ENCODE assay signal across 12 cellular contexts in genomic region chr7:43112088-43112940, GRCh38. TPM values are rescaled to one million over a fixed set of nuclear protein-coding genes. Genes with fewer than 3 reads are reported as not detected.
A peak's percentile ranks its signal among the peaks of the same experiment; 100 is the strongest.
DNase-seq lines count a peak whose midpoint lies in the region; ATAC-seq and TF ChIP-seq lines count a peak whose summit lies in the region.
"Had no signal": no experiment of that assay in that cellular context is flagged by ENCODE, and none has a peak within 500 bp of the region (broad histone marks: within the 10 kb centered on the region; RNA-seq: fewer than 3 reads in every experiment).

Gene HECW1, plus strand, starts transcription at chr7:43112647. Its CDS starts 131,259 bp downstream, at chr7:43243906.

- DNase-seq in AG20443 (ENCODE audit: low spot score) (peak; percentile 30), NCI-H2196 (lab: John Stamatoyannopoulos, UW; ENCODE audit: unreplicated experiment) (no peak), SIG-M5 (lab: John Stamatoyannopoulos, UW) (no peak)
- no peak for DNase-seq in activated CD4-positive, alpha-beta T cell treated with anti-CD3 and anti-CD28 coated beads, Interleukin-2, amount 50 U/mL, for 48 hours
- DNase-seq: activated CD8-positive, alpha-beta memory T cell treated with anti-CD3 and anti-CD28 coated beads, Interleukin-2, amount 50 U/mL, for 4 hours; left colon had no signal

- no peaks in the 10 kb centered on the region for H4K20me1 ChIP-seq in neural cell (ENCODE audit: insufficient read depth)

- no peaks in the 10 kb centered on the region for H3F3A ChIP-seq in neural cell (ENCODE audit: insufficient read depth, low read length, poor library complexity, severe bottlenecking)

- H3K4me3 ChIP-seq in HUES64 (ENCODE audit: low read length) (peak within 1 kb of the TSS; percentile 63), neural cell (ENCODE audit: low read length) (peak within 1 kb of the TSS; percentile 88)

- TF ChIP-seq RAD21 in neural cell (conservative IDR thresholded peaks at IDR 0.05): no peak

- no peak for ATAC-seq in HG02840 (IDR thresholded peaks at IDR 0.05; ENCODE audit: low FRiP score, unreplicated experiment)
- ATAC-seq: left colon; stimulated activated memory B cell treated with anti-CD40 and anti-IgM and Interleukin-4, amounts not matched to agents 10 μg/mL and 1 μg/mL and 100 μg/mL, for 72 hours had no signal

- peaks cover 33% of the 10 kb centered on the region for H3K79me2 ChIP-seq in neural cell (replicated peaks; ENCODE audit: insufficient read depth, low read length)

- H3K9ac ChIP-seq in HUES64 (ENCODE audit: low read depth, low read length) (peak within 1 kb of the TSS; percentile 63), neural cell (ENCODE audit: low read length) (peak within 1 kb of the TSS; percentile 98)

- WGBS in HUES64: 10% methylated on average over 59 of the region's 59 CpGs

- 0 out of 2 replicates have a peak within 1 kb of the TSS, but pooled peaks have one; percentile 60 for H3K27ac ChIP-seq in HUES64 (ENCODE audit: low read depth, low read length)
- peak within 1 kb of the TSS; percentile 47 for H3K27ac ChIP-seq in cingulate gyrus (ENCODE audit: low read depth, low read length)
- peak within 1 kb of the TSS; percentile 91 for H3K27ac ChIP-seq in neural cell (ENCODE audit: low read length)

- peaks cover 50% of the 10 kb centered on the region for H3K27me3 ChIP-seq in HUES64 (ENCODE audit: insufficient read depth, low read length)
- peaks cover 13% of the 10 kb centered on the region for H3K27me3 ChIP-seq in neural cell (ENCODE audit: insufficient read depth, low read depth, low read length)

- H2AFZ ChIP-seq in neural cell (ENCODE audit: low read depth, low read length): peak within 1 kb of the TSS; percentile 84

- no peaks in the 10 kb centered on the region for H3K9me3 ChIP-seq in HUES64 (ENCODE audit: insufficient read depth, low read depth, low read length)
- H3K9me3 ChIP-seq in neural cell (ENCODE audit: low read length): no peaks in the 10 kb centered on the region

- H3K9me2 ChIP-seq in neural cell (ENCODE audit: insufficient read depth, low read length): no peaks in the 10 kb centered on the region

- peak within 1 kb of the TSS; percentile 23 for H3K4me2 ChIP-seq in neural cell (ENCODE audit: low read length)

- TF ChIP-seq CTCF in neural cell (IDR thresholded peaks at IDR 0.05; ENCODE audit: poor library complexity, severe bottlenecking): no peak

- peaks cover 37% of the 10 kb centered on the region for H3K4me1 ChIP-seq in HUES64 (ENCODE audit: insufficient read depth, low read length)

- H3K36me3 ChIP-seq in HUES64 (ENCODE audit: insufficient read depth, low read length): no peaks in the 10 kb centered on the region
- H3K36me3 ChIP-seq in neural cell (ENCODE audit: insufficient read depth, low read length): no peaks in the 10 kb centered on the region

- TF ChIP-seq EP300 in neural cell (conservative IDR thresholded peaks at IDR 0.05; ENCODE audit: poor library complexity, severe bottlenecking): no peak

TF ChIP-seq in neural cell, 6 proteins besides CTCF, POLR2A, EP300 and RAD21:
- TF ChIP-seq EZH2 (IDR thresholded peaks at IDR 0.05; ENCODE audit: borderline replicate concordance, insufficient read depth, low read length, poor library complexity, severe bottlenecking): no peak
- TF ChIP-seq MXI1 (conservative IDR thresholded peaks at IDR 0.05; ENCODE audit: poor library complexity, severe bottlenecking): peak; percentile 39
- peak; percentile 94 for TF ChIP-seq POLR2AphosphoS5 (IDR thresholded peaks at IDR 0.05)
- TF ChIP-seq, protein P1, sequence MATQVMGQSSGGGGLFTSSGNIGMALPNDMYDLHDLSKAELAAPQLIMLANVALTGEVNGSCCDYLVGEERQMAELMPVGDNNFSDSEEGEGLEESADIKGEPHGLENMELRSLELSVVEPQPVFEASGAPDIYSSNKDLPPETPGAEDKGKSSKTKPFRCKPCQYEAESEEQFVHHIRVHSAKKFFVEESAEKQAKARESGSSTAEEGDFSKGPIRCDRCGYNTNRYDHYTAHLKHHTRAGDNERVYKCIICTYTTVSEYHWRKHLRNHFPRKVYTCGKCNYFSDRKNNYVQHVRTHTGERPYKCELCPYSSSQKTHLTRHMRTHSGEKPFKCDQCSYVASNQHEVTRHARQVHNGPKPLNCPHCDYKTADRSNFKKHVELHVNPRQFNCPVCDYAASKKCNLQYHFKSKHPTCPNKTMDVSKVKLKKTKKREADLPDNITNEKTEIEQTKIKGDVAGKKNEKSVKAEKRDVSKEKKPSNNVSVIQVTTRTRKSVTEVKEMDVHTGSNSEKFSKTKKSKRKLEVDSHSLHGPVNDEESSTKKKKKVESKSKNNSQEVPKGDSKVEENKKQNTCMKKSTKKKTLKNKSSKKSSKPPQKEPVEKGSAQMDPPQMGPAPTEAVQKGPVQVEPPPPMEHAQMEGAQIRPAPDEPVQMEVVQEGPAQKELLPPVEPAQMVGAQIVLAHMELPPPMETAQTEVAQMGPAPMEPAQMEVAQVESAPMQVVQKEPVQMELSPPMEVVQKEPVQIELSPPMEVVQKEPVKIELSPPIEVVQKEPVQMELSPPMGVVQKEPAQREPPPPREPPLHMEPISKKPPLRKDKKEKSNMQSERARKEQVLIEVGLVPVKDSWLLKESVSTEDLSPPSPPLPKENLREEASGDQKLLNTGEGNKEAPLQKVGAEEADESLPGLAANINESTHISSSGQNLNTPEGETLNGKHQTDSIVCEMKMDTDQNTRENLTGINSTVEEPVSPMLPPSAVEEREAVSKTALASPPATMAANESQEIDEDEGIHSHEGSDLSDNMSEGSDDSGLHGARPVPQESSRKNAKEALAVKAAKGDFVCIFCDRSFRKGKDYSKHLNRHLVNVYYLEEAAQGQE (IDR thresholded peaks at IDR 0.05; ENCODE audit: borderline replicate concordance): peak; percentile 23
- no peak for TF ChIP-seq TAF1 (IDR thresholded peaks at IDR 0.05; ENCODE audit: low read depth)
TF ChIP-seq in neural cell: peak in this region for 3.

RNA-seq across cellular contexts. Expression of gene HECW1, which starts in this region (rescaled TPM):
- polyA plus RNA-seq in HUES64 (2013, experiment 1 of 2): 1.4 TPM
- polyA plus RNA-seq in HUES64 (2013, experiment 2 of 2): 1.6 TPM
- 11.7 and 13.8 TPM in 2 replicates for polyA plus RNA-seq in neural cell
- polyA minus RNA-seq in neural cell: 63.5 and 71.9 TPM in 2 replicates
- polyA plus RNA-seq: IgD-negative memory B cell had no signal
